Comparison of ENCODE assay signal across 10 cellular contexts in genomic region chr6:170026272-170027110, GRCh38.
DNase-seq lines count a peak whose midpoint lies in the region; ATAC-seq and TF ChIP-seq lines count a peak whose summit lies in the region.
"Had no signal": no experiment of that assay in that cellular context is flagged by ENCODE, and none has a peak within 500 bp of the region (broad histone marks: within the 10 kb centered on the region; RNA-seq: fewer than 3 reads in every experiment).

No MANE protein-coding gene starts in this region.

- H3K36me3 ChIP-seq in BE2C (no peaks in the 10 kb centered on the region), Peyer's patch (no peaks in the 10 kb centered on the region), lung (ENCODE audit: control insufficient read depth in 2 of 2, insufficient read depth in 2 of 2, low read length in 2 of 2) (no peaks in the 10 kb centered on the region), heart left ventricle (no peaks in the 10 kb centered on the region)
- H3K36me3 ChIP-seq: right atrium auricular region had no signal

- intact Hi-C loops in heart left ventricle (cut with DNase I): loop anchor here in 3 of 10 donors (10.0 kb wide), 2 partner anchors 192 to 268 kb away; partner anchors contain the start of gene DLL1 (in 2 of the 3)

- ATAC-seq in lung (ENCODE audit: insufficient read depth, low FRiP score) (peak; percentile 37), heart left ventricle (no peak)
- ATAC-seq: WTC11 had no signal

- H3K4me1 ChIP-seq in BE2C (no peaks in the 10 kb centered on the region), Peyer's patch (peaks cover 0 to 9% (median 0%) of the 10 kb centered on the region in 4 donors), lung (ENCODE audit: control insufficient read depth in 2 of 2, insufficient read depth in 2 of 2, low read length in 2 of 2) (peaks cover 0 to 15% of the 10 kb centered on the region in 2 donors), heart left ventricle (peaks cover 0 to 14% (median 3%) of the 10 kb centered on the region in 12 donors)

- H3K9me3 ChIP-seq in BE2C: no peaks in the 10 kb centered on the region
- no peaks in the 10 kb centered on the region for H3K9me3 ChIP-seq in Peyer's patch
- no peaks in the 10 kb centered on the region for H3K9me3 ChIP-seq in lung (ENCODE audit: control insufficient read depth in 2 of 2, insufficient read depth in 1 of 2, low read length in 1 of 2)
- no peaks in the 10 kb centered on the region for H3K9me3 ChIP-seq in heart left ventricle
- H3K9me3 ChIP-seq: right atrium auricular region had no signal

- no peak overlapping the region for H3K4me3 ChIP-seq in BE2C (ENCODE audit: low read depth, low read length)
- no peak overlapping the region for H3K4me3 ChIP-seq in Peyer's patch
- no peak overlapping the region for H3K4me3 ChIP-seq in lung
- H3K4me3 ChIP-seq in heart left ventricle: no peak overlapping the region
- H3K4me3 ChIP-seq: right atrium auricular region had no signal

- TF ChIP-seq CTCF in BE2C (IDR thresholded peaks at IDR 0.05; ENCODE audit: low read depth, low read length): no peak
- no peak for TF ChIP-seq CTCF in Peyer's patch (IDR thresholded peaks at IDR 0.05)
- no peak for TF ChIP-seq CTCF in lung (IDR thresholded peaks at IDR 0.05; ENCODE audit: control extremely low read depth, extremely low read depth)
- TF ChIP-seq CTCF in heart left ventricle (IDR thresholded peaks at IDR 0.05): no peak

- in situ Hi-C loops in KBM-7 (cut with MboI; ENCODE audit: low pct_unique_long_range_greater_than_20kb, low sequenced_read_pairs): no loop called here

- H3K27me3 ChIP-seq in BE2C (no peaks in the 10 kb centered on the region), Peyer's patch (no peaks in the 10 kb centered on the region), lung (ENCODE audit: control insufficient read depth, insufficient read depth) (no peaks in the 10 kb centered on the region), heart left ventricle (peaks cover 0 to 13% (median 4%) of the 10 kb centered on the region in 9 donors)
- H3K27me3 ChIP-seq: right atrium auricular region had no signal

- 76 to 83% methylated on average over 25 of the region's 25 CpGs for WGBS in lung, 2 donors
- WGBS in heart left ventricle, 4 donors: 89 to 91% (median 90%) methylated on average over 21 to 25 of the region's 25 CpGs

- H3K27ac ChIP-seq in Peyer's patch (peak overlapping the region in 1 of 4 donors; percentile 34), lung (ENCODE audit: low read depth in 1 of 2, low read length in 1 of 2) (peak overlapping the region in 1 of 2 donors; percentile 44), heart left ventricle (peak overlapping the region in 1 of 12 donors; percentile 17)
- H3K27ac ChIP-seq: right atrium auricular region had no signal

- DNase-seq in BE2C: peak; percentile 4
- DNase-seq in NCI-H1105 treated with DMSO at 0.1 percent for 48 hours (lab: John Stamatoyannopoulos, UW): peak; percentile 99
- DNase-seq in Peyer's patch: peak in 2 of 3 donors; percentile 76 to 77
- peak; percentile 85 for DNase-seq in lung (ENCODE audit: low spot score)
- DNase-seq in NCI-H1694 (lab: John Stamatoyannopoulos, UW): no peak
- no peak for DNase-seq in germinal center (ENCODE audit: low spot score)
- DNase-seq in KBM-7: no peak
- no peak for DNase-seq in heart left ventricle

- TF ChIP-seq POLR2A in Peyer's patch (IDR thresholded peaks at IDR 0.05): no peak
- TF ChIP-seq POLR2A in heart left ventricle (IDR thresholded peaks at IDR 0.05): no peak

Comparison
In these comparisons a context has a peak if more than half of its experiments do, and no peak if none do; other contexts are left out.
1. DNase-seq: peak in BE2C (single experiment), NCI-H1105 treated with DMSO at 0.1 percent for 48 hours (single experiment), Peyer's patch (2 of 3) and lung (single experiment); none in NCI-H1694 (single experiment), germinal center (single experiment), KBM-7 (single experiment) and heart left ventricle (0 of 5).